8 cellular contexts compared by ENCODE assay signal in the genomic region with DNA sequence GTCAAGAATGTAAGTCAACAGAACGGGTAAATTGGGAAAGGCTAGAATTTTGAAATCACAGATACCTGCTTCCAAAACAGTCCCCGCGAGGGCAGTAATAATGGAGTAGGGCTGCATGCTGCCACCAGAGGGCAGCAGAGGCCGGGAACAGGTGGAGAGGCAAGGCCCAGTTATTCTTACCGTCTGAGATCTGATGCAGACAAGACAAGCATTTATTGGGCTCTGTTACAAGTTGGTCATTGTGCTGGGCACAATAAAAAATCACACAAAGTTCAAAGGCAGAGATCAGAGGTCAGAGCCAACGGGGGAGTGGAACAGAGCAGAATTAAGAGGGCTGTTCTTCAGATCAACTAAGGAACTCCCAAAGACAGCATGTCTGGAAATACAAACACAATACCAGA. TPM values are rescaled to one million over a fixed set of nuclear protein-coding genes. Genes with fewer than 3 reads are reported as not detected.
DNase-seq lines count a peak whose midpoint lies in the region; ATAC-seq and TF ChIP-seq lines count a peak whose summit lies in the region.

No MANE protein-coding gene starts in this region.

- CTCF ChIA-PET in RWPE1 (lab: Yijun Ruan, JAX), result interaction anchor here (0.6 to 6.0 kb wide), 4 partner anchors 65 to 153 kb away, joined by 3 to 83 read pairs (median 16); a partner anchor contains a TSS

- peak; percentile 82 for ATAC-seq in GM21737 (IDR thresholded peaks at IDR 0.05; ENCODE audit: unreplicated experiment)
- ATAC-seq in activated T-helper 17 cell treated with anti-CD3 and anti-CD28 coated beads, Interleukin-2, amount 50 U/mL, for 72 hours (replicated peaks), result peak; percentile 98

- H3K36me3 ChIP-seq in neutrophil, result no peaks in the 10 kb centered on the region

- POLR2A ChIA-PET in RWPE1 (lab: Yijun Ruan, JAX; ENCODE audit: low non-redundant PET), result interaction anchor here (0.6 kb wide), 1 partner anchor 151 kb away, joined by 4 read pairs; no protein-coding TSS in a partner anchor

- H3K4me1 Mint-ChIP-seq in activated T-helper 17 cell treated with anti-CD3 and anti-CD28 coated beads, Interleukin-2, amount 50 U/mL, for 72 hours, result peaks cover 4% of the 10 kb centered on the region

- H3K27ac ChIP-seq in RWPE1 (no peak overlapping the region), neutrophil (peak overlapping the region; percentile 73), substantia nigra (ENCODE audit: low read depth, low read length, poor library complexity, severe bottlenecking) (peak overlapping the region; percentile 92)

- no peaks in the 10 kb centered on the region for H3K36me3 Mint-ChIP-seq in activated T-helper 17 cell treated with anti-CD3 and anti-CD28 coated beads, Interleukin-2, amount 50 U/mL, for 72 hours (ENCODE audit: low read depth)

- H3K27me3 ChIP-seq in neutrophil, result no peaks in the 10 kb centered on the region

- H3K4me3 ChIP-seq in fibroblast of pulmonary artery (replicated peaks; ENCODE audit: low read depth, low read length) (no peak overlapping the region), neutrophil (ENCODE audit: low read depth in 1 of 2, low read length in 1 of 2) (peak overlapping the region in 1 of 2 experiments; percentile 10)

- DNase-seq in DMS53 treated with DMSO at 0.1 percent for 48 hours (lab: John Stamatoyannopoulos, UW; ENCODE audit: unreplicated experiment) (peak; percentile 50), RWPE1 (ENCODE audit: low spot score) (peak; percentile 78), fibroblast of pulmonary artery (ENCODE audit: low read depth) (peak; percentile 80), substantia nigra (lab: John Stamatoyannopoulos, UW) (peak; percentile 17 to 89 (median 79))

- no peaks in the 10 kb centered on the region for H3K27me3 Mint-ChIP-seq in activated T-helper 17 cell treated with anti-CD3 and anti-CD28 coated beads, Interleukin-2, amount 50 U/mL, for 72 hours

- no peaks in the 10 kb centered on the region for H3K9me3 ChIP-seq in neutrophil

- H3K4me3 Mint-ChIP-seq in activated T-helper 17 cell treated with anti-CD3 and anti-CD28 coated beads, Interleukin-2, amount 50 U/mL, for 72 hours, result no peak overlapping the region

- peak; percentile 96 for TF ChIP-seq CTCF in LNCAP (IDR thresholded peaks at IDR 0.05)
- TF ChIP-seq CTCF in RWPE1 (conservative IDR thresholded peaks at IDR 0.05; ENCODE audit: low read depth), result peak; percentile 97
- TF ChIP-seq CTCF in fibroblast of pulmonary artery (IDR thresholded peaks at IDR 0.05; ENCODE audit: low read length, missing control alignments), result peak; percentile 98
- TF ChIP-seq CTCF in neutrophil (IDR thresholded peaks at IDR 0.05), result peak; percentile 96

- peaks cover 32 to 52% of the 10 kb centered on the region in 2 experiments for H3K4me1 ChIP-seq in neutrophil (ENCODE audit: control insufficient read depth in 1 of 2, insufficient read depth in 1 of 2, low read depth in 1 of 2, low read length in 1 of 2)

- peak overlapping the region; percentile 20 for H3K27ac Mint-ChIP-seq in activated T-helper 17 cell treated with anti-CD3 and anti-CD28 coated beads, Interleukin-2, amount 50 U/mL, for 72 hours

- H3K9me3 Mint-ChIP-seq in activated T-helper 17 cell treated with anti-CD3 and anti-CD28 coated beads, Interleukin-2, amount 50 U/mL, for 72 hours, result no peaks in the 10 kb centered on the region

RNA-seq across cellular contexts. Expression of a gene that starts 8.8 kb away (rescaled TPM):
- total RNA-seq in activated T-helper 17 cell treated with anti-CD3 and anti-CD28 coated beads, Interleukin-2, amount 50 U/mL, for 72 hours, result 10 to 100 TPM; 25.6 to 35.6 TPM

RNA-seq across cellular contexts. Expression of a gene that starts 42.8 kb away (rescaled TPM):
- total RNA-seq in activated T-helper 17 cell treated with anti-CD3 and anti-CD28 coated beads, Interleukin-2, amount 50 U/mL, for 72 hours, result 100 to 1,000 TPM in 1 of 2 donors, 10 to 100 TPM in 1; 71.5 to 109 TPM
